ENCODE assay signal across 8 cellular contexts in genomic region chr13:77429320-77430142, GRCh38.
DNase-seq lines count a peak whose midpoint lies in the region; ATAC-seq and TF ChIP-seq lines count a peak whose summit lies in the region.

No MANE protein-coding gene starts in this region.

- H3K9me3 Mint-ChIP-seq in stimulated activated naive CD8-positive, alpha-beta T cell treated with anti-CD3 and anti-CD28 coated beads, Interleukin-15, amount 100 ng/mL, for 72 hours, result peaks cover 0 to 5% of the 10 kb centered on the region in 2 donors

- H3K9me3 ChIP-seq in gastrocnemius medialis, result no peaks in the 10 kb centered on the region

- H3K27me3 Mint-ChIP-seq in stimulated activated naive CD8-positive, alpha-beta T cell treated with anti-CD3 and anti-CD28 coated beads, Interleukin-15, amount 100 ng/mL, for 72 hours, result no peaks in the 10 kb centered on the region

- TF ChIP-seq CTCF in AG10803 (conservative IDR thresholded peaks at IDR 0.05; ENCODE audit: low read length), result no peak
- TF ChIP-seq CTCF in gastrocnemius medialis (IDR thresholded peaks at IDR 0.05 in 4 of 5, conservative IDR thresholded peaks at IDR 0.05 in 1 of 5), result no peak

- H3K4me3 Mint-ChIP-seq in stimulated activated naive CD8-positive, alpha-beta T cell treated with anti-CD3 and anti-CD28 coated beads, Interleukin-15, amount 100 ng/mL, for 72 hours, result peak overlapping the region in 1 of 2 donors; percentile 7

- peak overlapping the region in 1 of 2 donors; percentile 20 for H3K27ac Mint-ChIP-seq in stimulated activated naive CD8-positive, alpha-beta T cell treated with anti-CD3 and anti-CD28 coated beads, Interleukin-15, amount 100 ng/mL, for 72 hours

- no peak overlapping the region for H3K27ac ChIP-seq in gastrocnemius medialis

- TF ChIP-seq POLR2A in GM19099 (IDR thresholded peaks at IDR 0.05; ENCODE audit: extremely low read depth, insufficient read length, low read depth) (peak; percentile 48), gastrocnemius medialis (IDR thresholded peaks at IDR 0.05) (no peak)

- in situ Hi-C loops in gastrocnemius medialis (cut with MboI; ENCODE audit: low sequenced_read_pairs in 4 of 4), result no loop called here

- peaks cover 12% of the 10 kb centered on the region for H3K4me1 Mint-ChIP-seq in stimulated activated naive CD8-positive, alpha-beta T cell treated with anti-CD3 and anti-CD28 coated beads, Interleukin-15, amount 100 ng/mL, for 72 hours

- intact Hi-C loops in gastrocnemius medialis (cut with DNase I; ENCODE audit: low total_unique reads), result no loop called here

- ATAC-seq in HG03108 (IDR thresholded peaks at IDR 0.05; ENCODE audit: unreplicated experiment) (peak; percentile 68), gastrocnemius medialis (no peak)
- peak; percentile 90 for ATAC-seq in stimulated activated naive CD8-positive, alpha-beta T cell treated with anti-CD3 and anti-CD28 coated beads, Interleukin-15, amount 100 ng/mL, for 72 hours

- DNase-seq in AG10803 (ENCODE audit: low read depth), result peak; percentile 16
- peak; percentile 71 to 72 for DNase-seq in activated T-cell treated with anti-CD3 and anti-CD28 coated beads, Interleukin-2, amount 50 U/mL, for 48 hours
- DNase-seq in stimulated activated naive CD8-positive, alpha-beta T cell treated with anti-CD3 and anti-CD28 coated beads, Interleukin-15, amount 100 ng/mL, for 72 hours, result peak in 1 of 2 donors; percentile 66
- no peak for DNase-seq in gastrocnemius medialis
- no peak for DNase-seq in NCI-H524 treated with DMSO at 0.1 percent for 48 hours (lab: John Stamatoyannopoulos, UW)
- no peak for DNase-seq in amygdala (lab: John Stamatoyannopoulos, UW)

- no peaks in the 10 kb centered on the region for H3K27me3 ChIP-seq in gastrocnemius medialis

- no peaks in the 10 kb centered on the region for H3K4me1 ChIP-seq in gastrocnemius medialis

- H3K36me3 ChIP-seq in gastrocnemius medialis, result no peaks in the 10 kb centered on the region

- H3K4me3 ChIP-seq in AG10803 (ENCODE audit: low read length), result no peak overlapping the region
- no peak overlapping the region for H3K4me3 ChIP-seq in gastrocnemius medialis

Comparison
In these comparisons a context has a peak if more than half of its experiments do, and no peak if none do; other contexts are left out.
1. DNase-seq: peak in AG10803 (single experiment) and activated T-cell treated with anti-CD3 and anti-CD28 coated beads, Interleukin-2, amount 50 U/mL, for 48 hours (2 of 2); none in gastrocnemius medialis (0 of 2), NCI-H524 treated with DMSO at 0.1 percent for 48 hours (single experiment) and amygdala (0 of 56).
2. ATAC-seq: peak in HG03108 (single experiment) and stimulated activated naive CD8-positive, alpha-beta T cell treated with anti-CD3 and anti-CD28 coated beads, Interleukin-15, amount 100 ng/mL, for 72 hours (single experiment); none in gastrocnemius medialis (0 of 2).